ENCODE assay signal across 7 cellular contexts in genomic region chrX:46460801-46461652, GRCh38.
A peak's percentile ranks its signal among the peaks of the same experiment; 100 is the strongest.
DNase-seq lines count a peak whose midpoint lies in the region; ATAC-seq, FAIRE-seq and TF ChIP-seq lines count a peak whose summit lies in the region.
"Not testable (repeated sequence)": the region's sequence is repeated elsewhere in the genome, so short reads cannot be mapped to it uniquely, and the experiment has no call there.

No MANE protein-coding gene starts in this region.

- POLR2A ChIA-PET in activated CD8-positive, alpha-beta T cell treated with anti-CD3 and anti-CD28 coated beads for 36 hours (lab: Charles Lee), result not testable (repeated sequence)

- H3K27me3 Mint-ChIP-seq in IgD-negative memory B cell; activated CD8-positive, alpha-beta T cell treated with anti-CD3 and anti-CD28 coated beads for 36 hours; effector memory CD8-positive, alpha-beta T cell; naive B cell: not testable (repeated sequence)

- not testable (repeated sequence) for TF ChIP-seq POLR2A in GM12891 (IDR thresholded peaks at IDR 0.05; ENCODE audit: low read depth, low read length)

- H3K4me1 Mint-ChIP-seq in IgD-negative memory B cell (peaks cover 5 to 15% (median 9%) of the 10 kb centered on the region in 3 donors), naive B cell (peaks cover 7 to 22% (median 11%) of the 10 kb centered on the region in 3 donors)
- H3K4me1 Mint-ChIP-seq in activated CD8-positive, alpha-beta T cell treated with anti-CD3 and anti-CD28 coated beads for 36 hours (ENCODE audit: low read depth), result peaks cover 13% of the 10 kb centered on the region
- H3K4me1 Mint-ChIP-seq in effector memory CD8-positive, alpha-beta T cell (ENCODE audit: low read depth in 2 of 2), result peaks cover 14 to 19% of the 10 kb centered on the region in 2 donors

- intact Hi-C loops in activated CD8-positive, alpha-beta T cell treated with anti-CD3 and anti-CD28 coated beads for 36 hours (cut with micrococcal nuclease), result not testable (repeated sequence)

- CTCF ChIA-PET in activated CD8-positive, alpha-beta T cell treated with anti-CD3 and anti-CD28 coated beads for 36 hours (lab: Charles Lee), result not testable (repeated sequence)

- FAIRE-seq in GM12891 (lab: Jason Lieb, UNC), result peak; percentile 87

- H3K36me3 Mint-ChIP-seq in IgD-negative memory B cell, naive B cell: not testable (repeated sequence)
- H3K36me3 Mint-ChIP-seq in activated CD8-positive, alpha-beta T cell treated with anti-CD3 and anti-CD28 coated beads for 36 hours (ENCODE audit: low read depth), result peaks cover 29% of the 10 kb centered on the region
- peaks cover 32% of the 10 kb centered on the region for H3K36me3 Mint-ChIP-seq in effector memory CD8-positive, alpha-beta T cell (ENCODE audit: insufficient read depth)

- H3K9me3 Mint-ChIP-seq in IgD-negative memory B cell; activated CD8-positive, alpha-beta T cell treated with anti-CD3 and anti-CD28 coated beads for 36 hours; effector memory CD8-positive, alpha-beta T cell; naive B cell: not testable (repeated sequence)

- peak overlapping the region in 1 of 4 donors; percentile 30 for H3K4me3 Mint-ChIP-seq in IgD-negative memory B cell
- H3K4me3 Mint-ChIP-seq in activated CD8-positive, alpha-beta T cell treated with anti-CD3 and anti-CD28 coated beads for 36 hours; effector memory CD8-positive, alpha-beta T cell: not testable (repeated sequence)
- peak overlapping the region in 5 of 8 donors; percentile 59 to 86 (median 68) for H3K4me3 Mint-ChIP-seq in naive B cell

- not testable (repeated sequence) for DNase-seq in GM12891 (ENCODE audit: insufficient read length, low spot score); activated CD8-positive, alpha-beta T cell treated with anti-CD3 and anti-CD28 coated beads for 36 hours; effector memory CD8-positive, alpha-beta T cell; naive B cell

- ATAC-seq in GM19395 (IDR thresholded peaks at IDR 0.05; ENCODE audit: unreplicated experiment) (peak; percentile 33), HG02678 (IDR thresholded peaks at IDR 0.05; ENCODE audit: unreplicated experiment) (peak; percentile 28)
- ATAC-seq in activated CD8-positive, alpha-beta T cell treated with anti-CD3 and anti-CD28 coated beads for 36 hours; effector memory CD8-positive, alpha-beta T cell (replicated peaks); naive B cell (ENCODE audit: low read depth in 2 of 2): not testable (repeated sequence)

- not testable (repeated sequence) for TF ChIP-seq CTCF in activated CD8-positive, alpha-beta T cell treated with anti-CD3 and anti-CD28 coated beads for 36 hours (IDR thresholded peaks at IDR 0.05)

- peak overlapping the region in 2 of 3 donors; percentile 1 to 73 for H3K27ac Mint-ChIP-seq in IgD-negative memory B cell
- peak overlapping the region; percentile 75 for H3K27ac Mint-ChIP-seq in activated CD8-positive, alpha-beta T cell treated with anti-CD3 and anti-CD28 coated beads for 36 hours
- H3K27ac Mint-ChIP-seq in effector memory CD8-positive, alpha-beta T cell, result peak overlapping the region; percentile 87 to 91
- peak overlapping the region in 4 of 6 donors; percentile 65 to 92 (median 87) for H3K27ac Mint-ChIP-seq in naive B cell

Comparison
In these comparisons a context has a peak if more than half of its experiments do, and no peak if none do; other contexts are left out.
1. H3K27ac Mint-ChIP-seq: peak in every context shown above with its lines; median percentile 89 in effector memory CD8-positive, alpha-beta T cell; 87 in naive B cell; 75 in activated CD8-positive, alpha-beta T cell treated with anti-CD3 and anti-CD28 coated beads for 36 hours; 37 in IgD-negative memory B cell.